ENCODE assay signal across 21 cellular contexts in genomic region chr16:83810906-83811305, GRCh38. TPM values are rescaled to one million over a fixed set of nuclear protein-coding genes. Genes with fewer than 3 reads are reported as not detected.
DNase-seq lines count a peak whose midpoint lies in the region; ATAC-seq and TF ChIP-seq lines count a peak whose summit lies in the region.
"Had no signal": no experiment of that assay in that cellular context is flagged by ENCODE, and none has a peak within 500 bp of the region (broad histone marks: within the 10 kb centered on the region; RNA-seq: fewer than 3 reads in every experiment).

No MANE protein-coding gene starts in this region.

- H3K27ac ChIP-seq in DND-41 (ENCODE audit: low read length) (no peak overlapping the region), hepatocyte (no peak overlapping the region)
- H3K27ac ChIP-seq: heart right ventricle, neural progenitor cell, PC-9, psoas muscle, suprapubic skin had no signal

- H3K9me3 ChIP-seq in DND-41 (ENCODE audit: insufficient read depth, low read length, severe bottlenecking) (no peaks in the 10 kb centered on the region), hepatocyte (ENCODE audit: low read depth) (no peaks in the 10 kb centered on the region)
- H3K9me3 ChIP-seq: heart right ventricle, psoas muscle, suprapubic skin had no signal

- H3K79me2 ChIP-seq in DND-41 (ENCODE audit: insufficient read depth, low read length): peaks cover 29% of the 10 kb centered on the region
- peaks cover 37% of the 10 kb centered on the region for H3K79me2 ChIP-seq in hepatocyte

- no peaks in the 10 kb centered on the region for H3K9me2 ChIP-seq in hepatocyte (replicated peaks; ENCODE audit: insufficient read depth)

- H3K4me1 Mint-ChIP-seq in activated naive CD8-positive, alpha-beta T cell (ENCODE audit: low read depth): peaks cover 35% of the 10 kb centered on the region
- peaks cover 20% of the 10 kb centered on the region for H3K4me1 Mint-ChIP-seq in memory B cell

- H3K4me1 ChIP-seq in DND-41 (ENCODE audit: insufficient read depth, low read length): peaks cover 31% of the 10 kb centered on the region
- peaks cover 17% of the 10 kb centered on the region for H3K4me1 ChIP-seq in hepatocyte (ENCODE audit: insufficient read depth)

- no peaks in the 10 kb centered on the region for H3K27me3 Mint-ChIP-seq in activated naive CD8-positive, alpha-beta T cell
- no peaks in the 10 kb centered on the region for H3K27me3 Mint-ChIP-seq in memory B cell

- peak overlapping the region; percentile 45 for H3K4me3 Mint-ChIP-seq in activated naive CD8-positive, alpha-beta T cell
- H3K4me3 Mint-ChIP-seq in memory B cell: no peak overlapping the region

- peaks cover 21% of the 10 kb centered on the region for H4K20me1 ChIP-seq in DND-41 (ENCODE audit: insufficient read depth, low read length)
- peaks cover 3% of the 10 kb centered on the region for H4K20me1 ChIP-seq in hepatocyte (ENCODE audit: insufficient read depth, poor library complexity, severe bottlenecking)

- no peaks in the 10 kb centered on the region for H3K9me3 Mint-ChIP-seq in activated naive CD8-positive, alpha-beta T cell (ENCODE audit: low read depth)
- peaks cover 2% of the 10 kb centered on the region for H3K9me3 Mint-ChIP-seq in memory B cell

- H3K36me3 ChIP-seq in DND-41 (ENCODE audit: insufficient read depth, low read length): peaks cover 41% of the 10 kb centered on the region
- no peaks in the 10 kb centered on the region for H3K36me3 ChIP-seq in hepatocyte (replicated peaks; ENCODE audit: insufficient read depth, low read depth)

- DNase-seq in AG10803 (ENCODE audit: low read depth): peak; percentile 22
- no peak for DNase-seq in DND-41
- no peak for DNase-seq in memory B cell (ENCODE audit: low spot score in 2 of 2)
- no peak for DNase-seq in hepatocyte (ENCODE audit: low spot score)
- no peak for DNase-seq in COLO668 (lab: John Stamatoyannopoulos, UW; ENCODE audit: unreplicated experiment)
- no peak for DNase-seq in CD1c-positive myeloid dendritic cell (ENCODE audit: extremely low spot score)
- DNase-seq in foreskin fibroblast: no peak
- DNase-seq: activated CD4-positive, alpha-beta T cell treated with anti-CD3 and anti-CD28 coated beads, Interleukin-2, amount 50 U/mL, for 1 hour; caudate nucleus; DMS 273 treated with DMSO at 0.1 percent for 48 hours; heart right ventricle; mesendoderm; NCI-H146; NCI-H2171 treated with DMSO at 0.1 percent for 48 hours; NCI-H748 treated with DMSO at 0.1 percent for 48 hours; PC-9; psoas muscle; stimulated activated CD4-positive, alpha-beta T cell treated with anti-CD3 and anti-CD28 coated beads, Interleukin-4, amount 100 ng/mL, for 4 hours had no signal

- 100% methylated on average over 1 of the region's 1 CpG for WGBS in hepatocyte (ENCODE audit: low lambda C conversion rate, missing lambda C conversion rate)

- TF ChIP-seq CTCF in AG10803 (conservative IDR thresholded peaks at IDR 0.05; ENCODE audit: low read length) (no peak), DND-41 (IDR thresholded peaks at IDR 0.05; ENCODE audit: borderline replicate concordance, extremely low read depth, low read length, poor library complexity, severe bottlenecking) (no peak), hepatocyte (IDR thresholded peaks at IDR 0.05; ENCODE audit: poor library complexity) (no peak), foreskin fibroblast (IDR thresholded peaks at IDR 0.05; ENCODE audit: low read depth, low read length) (no peak)

- H3K36me3 Mint-ChIP-seq in activated naive CD8-positive, alpha-beta T cell: peaks cover 6% of the 10 kb centered on the region
- peaks cover 20% of the 10 kb centered on the region for H3K36me3 Mint-ChIP-seq in memory B cell

- ATAC-seq in DND-41 (ENCODE audit: insufficient read depth, low read depth) (no peak), memory B cell (ENCODE audit: low read depth) (no peak)
- ATAC-seq: heart right ventricle, psoas muscle had no signal

- peak overlapping the region; percentile 58 for H3K27ac Mint-ChIP-seq in activated naive CD8-positive, alpha-beta T cell
- peak overlapping the region; percentile 31 for H3K27ac Mint-ChIP-seq in memory B cell
- H3K27ac Mint-ChIP-seq: neural progenitor cell had no signal

- no peak overlapping the region for H3K4me3 ChIP-seq in AG10803 (ENCODE audit: low read length)
- H3K4me3 ChIP-seq in DND-41 (ENCODE audit: low read depth in 1 of 2, low read length in 2 of 2): no peak overlapping the region
- H3K4me3 ChIP-seq in hepatocyte: no peak overlapping the region
- no peak overlapping the region for H3K4me3 ChIP-seq in foreskin fibroblast (ENCODE audit: low read depth in 1 of 2, low read length in 2 of 2)
- H3K4me3 ChIP-seq: heart right ventricle, neural progenitor cell, PC-9, psoas muscle, suprapubic skin had no signal

- no peak overlapping the region for H3K9ac ChIP-seq in DND-41 (ENCODE audit: low read depth, low read length)
- H3K9ac ChIP-seq: neural progenitor cell had no signal

- no peaks in the 10 kb centered on the region for H3K27me3 ChIP-seq in DND-41 (ENCODE audit: insufficient read depth, low read length, poor library complexity)
- H3K27me3 ChIP-seq in hepatocyte: no peaks in the 10 kb centered on the region
- H3K27me3 ChIP-seq: heart right ventricle, neural progenitor cell, suprapubic skin had no signal

- H2AFZ ChIP-seq in DND-41 (ENCODE audit: low read depth, low read length) (no peak overlapping the region), hepatocyte (no peak overlapping the region)
- H2AFZ ChIP-seq: neural progenitor cell, PC-9 had no signal

- peak overlapping the region; percentile 31; the same call in 1 of the 2 replicates for H3K4me2 ChIP-seq in DND-41 (ENCODE audit: insufficient read depth, low read length)
- no peak overlapping the region for H3K4me2 ChIP-seq in hepatocyte
- H3K4me2 ChIP-seq: neural progenitor cell, PC-9 had no signal

RNA-seq across cellular contexts. Expression of gene HSBP1, which starts 3.1 kb away (rescaled TPM):
- total RNA-seq in hepatocyte: 26.7 and 26.9 TPM in 2 replicates
- polyA plus RNA-seq in hepatocyte: 375 and 384 TPM in 2 replicates
